9 cellular contexts compared by ENCODE assay signal in the genomic region with DNA sequence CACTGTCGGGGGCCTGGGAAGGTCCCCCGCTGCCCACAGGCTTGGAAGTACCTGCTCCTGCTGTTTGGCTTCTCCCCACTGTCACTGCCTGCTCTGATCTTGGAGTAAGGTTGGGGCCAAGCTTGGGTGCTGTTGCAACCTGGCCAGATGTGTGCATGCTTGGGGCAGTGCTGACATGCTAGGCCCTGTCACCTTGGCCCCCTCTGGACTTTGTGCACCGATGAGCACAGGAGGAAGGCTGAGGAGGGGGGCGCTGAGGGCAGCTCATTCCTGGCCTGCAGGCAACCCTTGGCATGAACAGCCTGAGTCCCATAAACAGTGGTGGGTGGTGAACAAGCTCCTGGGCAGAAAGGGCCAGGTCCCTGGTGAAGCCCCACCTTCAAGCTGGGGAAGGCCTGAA. TPM values are rescaled to one million over a fixed set of nuclear protein-coding genes. Genes with fewer than 3 reads are reported as not detected.
"Had no signal": no experiment of that assay in that cellular context is flagged by ENCODE, and none has a peak within 500 bp of the region (broad histone marks: within the 10 kb centered on the region; RNA-seq: fewer than 3 reads in every experiment).

No MANE protein-coding gene starts in this region.

- H2AFZ ChIP-seq: GM23248 had no signal

- H3K4me3 ChIP-seq: GM23248 had no signal

- H3K36me3 Mint-ChIP-seq: IgD-negative memory B cell had no signal

- DNase-seq: GM23248, GOT3, H7, HCEC 1CT, KBM-7 had no signal

- H3K27ac ChIP-seq: GM23248 had no signal

- H3K4me3 Mint-ChIP-seq: IgD-negative memory B cell had no signal

- FAIRE-seq: HTR-8/SVneo had no signal

- H3K27me3 Mint-ChIP-seq: IgD-negative memory B cell had no signal

- H3K9ac ChIP-seq: GM23248 had no signal

RNA-seq across cellular contexts. Expression of gene XCR1, which starts 4.0 kb away (rescaled TPM):
- total RNA-seq: GM23248, H4, H7, HT-29 had no signal
- polyA plus RNA-seq: GM23248, IgD-negative memory B cell had no signal
